33 cellular contexts compared by ENCODE assay signal in genomic region chr7:85931919-85932318, GRCh38.
A peak's percentile ranks its signal among the peaks of the same experiment; 100 is the strongest.
DNase-seq lines count a peak whose midpoint lies in the region; ATAC-seq, FAIRE-seq and TF ChIP-seq lines count a peak whose summit lies in the region.
"Had no signal": no experiment of that assay in that cellular context is flagged by ENCODE, and none has a peak within 500 bp of the region (broad histone marks: within the 10 kb centered on the region; RNA-seq: fewer than 3 reads in every experiment).

No MANE protein-coding gene starts in this region.

- no peak overlapping the region for H3K9ac ChIP-seq in K562 (ENCODE audit: insufficient read depth in 1 of 2, low read depth in 2 of 2, low read length in 2 of 2)
- H3K9ac ChIP-seq: BLaER1; BLaER1 treated with 17β-estradiol and CSF1 and Interleukin-3, amounts not matched to agents 10 nM and 100 nM had no signal

- H3K79me2 ChIP-seq in K562 (ENCODE audit: control insufficient read depth, insufficient read depth, low read length), result no peaks in the 10 kb centered on the region

- CTCF ChIA-PET in HEK293 (lab: Yijun Ruan, JAX) (interaction anchor here (0.6 kb wide), 1 partner anchor 149 kb away, joined by 4 read pairs; no protein-coding TSS in a partner anchor), K562 (lab: Yijun Ruan, JAX; ENCODE audit: low intra/inter-chr PET ratio) (no interaction called here)
- CTCF ChIA-PET in activated CD4-positive, alpha-beta T cell treated with anti-CD3 and anti-CD28 coated beads for 36 hours (lab: Charles Lee), result no interaction called here

- H3K27me3 Mint-ChIP-seq in activated CD4-positive, alpha-beta T cell treated with anti-CD3 and anti-CD28 coated beads for 36 hours, result no peaks in the 10 kb centered on the region
- H3K27me3 Mint-ChIP-seq: B cell; CD4-positive, alpha-beta memory T cell; CD4-positive, alpha-beta T cell; CD4-positive, CD25-positive, alpha-beta regulatory T cell; CD8-positive, alpha-beta memory T cell had no signal

- no peaks in the 10 kb centered on the region for H4K20me1 ChIP-seq in K562 (replicated peaks; ENCODE audit: control insufficient read depth, insufficient read depth, low read length)
- H4K20me1 ChIP-seq: BLaER1; BLaER1 treated with 17β-estradiol and CSF1 and Interleukin-3, amounts not matched to agents 10 nM and 100 nM had no signal

- no peak for TF ChIP-seq RAD21 in K562 (CRISPR knock-in tag; conservative IDR thresholded peaks at IDR 0.05 in 1 of 2, IDR thresholded peaks at IDR 0.05 in 1 of 2)

- H3K36me3 ChIP-seq in HEK293 (ENCODE audit: control insufficient read depth in 2 of 2, insufficient read depth in 1 of 2, low read length in 2 of 2) (no peaks in the 10 kb centered on the region), K562 (ENCODE audit: control insufficient read depth, insufficient read depth, low read length) (no peaks in the 10 kb centered on the region)
- H3K36me3 ChIP-seq: BE2C; BLaER1; BLaER1 treated with 17β-estradiol and CSF1 and Interleukin-3, amounts not matched to agents 10 nM and 100 nM had no signal

- POLR2A ChIA-PET in HEK293 (lab: Yijun Ruan, JAX) (no interaction called here), K562 (lab: Yijun Ruan, JAX) (no interaction called here)
- POLR2A ChIA-PET in activated CD4-positive, alpha-beta T cell treated with anti-CD3 and anti-CD28 coated beads for 36 hours (lab: Charles Lee), result no interaction called here

- no peak for ATAC-seq in K562
- ATAC-seq in activated CD4-positive, alpha-beta T cell treated with anti-CD3 and anti-CD28 coated beads for 36 hours, result no peak
- ATAC-seq: A549; CD8-positive, alpha-beta T cell had no signal

- DNase-seq in K562 (ENCODE audit: extremely low read depth in 1 of 4, low spot score in 3 of 4) (no peak), ecto neural progenitor cell (ENCODE audit: low spot score) (no peak)
- no peak for DNase-seq in activated CD4-positive, alpha-beta T cell treated with anti-CD3 and anti-CD28 coated beads for 36 hours
- DNase-seq: 8988T; ACHN; AML-193; BE2C; C1 segment of cervical spinal cord; Caco-2; Calu3; CD4-positive, alpha-beta memory T cell; CD4-positive, alpha-beta T cell; CD4-positive, CD25-positive, alpha-beta regulatory T cell; CD8-positive, alpha-beta memory T cell; CD8-positive, alpha-beta T cell; COR-L47; DMS 273 treated with DMSO at 0.1 percent for 48 hours; DMS153; DMS53; DMS79; DMS79 treated with DMSO at 0.1 percent for 48 hours; DND-41; EL had no signal

- H3K9me3 ChIP-seq in HEK293 (ENCODE audit: control insufficient read depth, insufficient read depth, low read depth, low read length), result no peaks in the 10 kb centered on the region
- no peaks in the 10 kb centered on the region for H3K9me3 ChIP-seq in K562 (replicated peaks; ENCODE audit: control insufficient read depth, insufficient read depth, low read depth, low read length)
- H3K9me3 ChIP-seq: BE2C, Caco-2 had no signal

- 0% methylated on average over 1 of the region's 1 CpG for WGBS in K562 (ENCODE audit: insufficient coverage, low coverage, missing lambda C conversion rate)

- H3K36me3 Mint-ChIP-seq in activated CD4-positive, alpha-beta T cell treated with anti-CD3 and anti-CD28 coated beads for 36 hours (ENCODE audit: low read depth), result no peaks in the 10 kb centered on the region
- H3K36me3 Mint-ChIP-seq: CD14-positive monocyte; CD4-positive, alpha-beta memory T cell; CD4-positive, CD25-positive, alpha-beta regulatory T cell; CD8-positive, alpha-beta memory T cell; CD8-positive, alpha-beta T cell had no signal

- in situ Hi-C loops in K562 (cut with MboI), result no loop called here

- no peak overlapping the region for H2AFZ ChIP-seq in K562 (ENCODE audit: low read depth, low read length)

- H3K9me1 ChIP-seq in K562 (ENCODE audit: control insufficient read depth, insufficient read depth, low read length), result no peaks in the 10 kb centered on the region

- no peaks in the 10 kb centered on the region for H3K4me1 ChIP-seq in HEK293 (ENCODE audit: control insufficient read depth, insufficient read depth, low read length)
- H3K4me1 ChIP-seq in K562 (replicated peaks in 1 of 2; ENCODE audit: control insufficient read depth in 2 of 2, insufficient read depth in 2 of 2, low read length in 2 of 2), result no peaks in the 10 kb centered on the region
- H3K4me1 ChIP-seq: A549; BE2C; BLaER1; BLaER1 treated with 17β-estradiol and CSF1 and Interleukin-3, amounts not matched to agents 10 nM and 100 nM; Caco-2 had no signal

- no peaks in the 10 kb centered on the region for H3K4me1 Mint-ChIP-seq in activated CD4-positive, alpha-beta T cell treated with anti-CD3 and anti-CD28 coated beads for 36 hours
- H3K4me1 Mint-ChIP-seq: B cell; CD14-positive monocyte; CD4-positive, alpha-beta memory T cell; CD4-positive, CD25-positive, alpha-beta regulatory T cell; CD8-positive, alpha-beta memory T cell had no signal

- no peak for TF ChIP-seq EP300 in K562 (IDR thresholded peaks at IDR 0.05; ENCODE audit: low read length)

- H3K27me3 ChIP-seq in K562 (ENCODE audit: control insufficient read depth in 2 of 2, insufficient read depth in 2 of 2, low read length in 2 of 2), result no peaks in the 10 kb centered on the region
- H3K27me3 ChIP-seq: BE2C; BLaER1; BLaER1 treated with 17β-estradiol and CSF1 and Interleukin-3, amounts not matched to agents 10 nM and 100 nM had no signal

- no peak for FAIRE-seq in K562 (lab: Jason Lieb, UNC)
- FAIRE-seq: A204.1, A549, D721Med had no signal

- TF ChIP-seq POLR2A in K562 (conservative IDR thresholded peaks at IDR 0.05), result no peak

- peaks cover 13% of the 10 kb centered on the region for H3K9me3 Mint-ChIP-seq in activated CD4-positive, alpha-beta T cell treated with anti-CD3 and anti-CD28 coated beads for 36 hours (ENCODE audit: low read depth)

- H3K27ac ChIP-seq in HEK293 (ENCODE audit: extremely low read depth, low read depth, low read length) (no peak overlapping the region), K562 (ENCODE audit: extremely low read depth, low read depth, low read length) (no peak overlapping the region)
- H3K27ac ChIP-seq: 22Rv1; A549; BLaER1; BLaER1 treated with 17β-estradiol and CSF1 and Interleukin-3, amounts not matched to agents 10 nM and 100 nM; C4-2B had no signal

- no peak overlapping the region for H3K27ac Mint-ChIP-seq in activated CD4-positive, alpha-beta T cell treated with anti-CD3 and anti-CD28 coated beads for 36 hours
- H3K27ac Mint-ChIP-seq: B cell; CD14-positive monocyte; CD4-positive, alpha-beta memory T cell; CD4-positive, alpha-beta T cell; CD4-positive, CD25-positive, alpha-beta regulatory T cell; CD8-positive, alpha-beta memory T cell; CD8-positive, alpha-beta T cell had no signal

- intact Hi-C loops in K562 (cut with micrococcal nuclease), result no loop called here
- intact Hi-C loops in activated CD4-positive, alpha-beta T cell treated with anti-CD3 and anti-CD28 coated beads for 36 hours (cut with DNase I, micrococcal nuclease), result no loop called here

- H3K4me3 Mint-ChIP-seq in activated CD4-positive, alpha-beta T cell treated with anti-CD3 and anti-CD28 coated beads for 36 hours, result no peak overlapping the region
- H3K4me3 Mint-ChIP-seq: B cell; CD14-positive monocyte; CD4-positive, alpha-beta memory T cell; CD4-positive, alpha-beta T cell; CD4-positive, CD25-positive, alpha-beta regulatory T cell; CD8-positive, alpha-beta T cell had no signal

- no TSS peak for BruUV-seq in K562 (replicated peaks; lab: Mats Ljungman, UMichigan)

- TF ChIP-seq CTCF in HEK293 (tag by site-specific recombination; IDR thresholded peaks at IDR 0.05) (no peak), K562 (IDR thresholded peaks at IDR 0.05 in 2 of 3, conservative IDR thresholded peaks at IDR 0.05 in 1 of 3; ENCODE audit: insufficient read depth in 2 of 3, low read depth in 1 of 3, low read length in 3 of 3) (no peak)

- no peak overlapping the region for H3K4me2 ChIP-seq in K562 (ENCODE audit: insufficient read depth, low read length)
- H3K4me2 ChIP-seq: A549; BLaER1; BLaER1 treated with 17β-estradiol and CSF1 and Interleukin-3, amounts not matched to agents 10 nM and 100 nM had no signal

- H3K4me3 ChIP-seq in HEK293 (ENCODE audit: low read depth, low read length) (no peak overlapping the region), K562 (no peak overlapping the region)
- H3K4me3 ChIP-seq: A549; BLaER1; BLaER1 treated with 17β-estradiol and CSF1 and Interleukin-3, amounts not matched to agents 10 nM and 100 nM had no signal

TF ChIP-seq in HEK293, 187 proteins besides CTCF, POLR2A, EP300 and RAD21:
- TF ChIP-seq PRDM6 (tag by site-specific recombination; IDR thresholded peaks at IDR 0.05) (no peak), ZNF175 (tag by site-specific recombination; IDR thresholded peaks at IDR 0.05) (no peak), ZNF707 (tag by site-specific recombination; IDR thresholded peaks at IDR 0.05) (peak; percentile 58; the same call in 1 of the 2 replicates)
TF ChIP-seq in HEK293: peak in this region for 1.

TF ChIP-seq in K562, 482 proteins besides CTCF, POLR2A, EP300 and RAD21:
- TF ChIP-seq ZNF707 (CRISPR knock-in tag; conservative IDR thresholded peaks at IDR 0.05) (peak; percentile 82), ZNF551 (CRISPR knock-in tag; IDR thresholded peaks at IDR 0.05) (no peak)

Comparison
In these comparisons a context has a peak if more than half of its experiments do, and no peak if none do; other contexts are left out.
1. Of the 44 proteins assayed by ChIP-seq in both K562 and HEK293: peak only in K562: none; only in HEK293: none; in both: ZNF707; in neither: 43.